1 cellular context compared by ENCODE assay signal in the genomic region with DNA sequence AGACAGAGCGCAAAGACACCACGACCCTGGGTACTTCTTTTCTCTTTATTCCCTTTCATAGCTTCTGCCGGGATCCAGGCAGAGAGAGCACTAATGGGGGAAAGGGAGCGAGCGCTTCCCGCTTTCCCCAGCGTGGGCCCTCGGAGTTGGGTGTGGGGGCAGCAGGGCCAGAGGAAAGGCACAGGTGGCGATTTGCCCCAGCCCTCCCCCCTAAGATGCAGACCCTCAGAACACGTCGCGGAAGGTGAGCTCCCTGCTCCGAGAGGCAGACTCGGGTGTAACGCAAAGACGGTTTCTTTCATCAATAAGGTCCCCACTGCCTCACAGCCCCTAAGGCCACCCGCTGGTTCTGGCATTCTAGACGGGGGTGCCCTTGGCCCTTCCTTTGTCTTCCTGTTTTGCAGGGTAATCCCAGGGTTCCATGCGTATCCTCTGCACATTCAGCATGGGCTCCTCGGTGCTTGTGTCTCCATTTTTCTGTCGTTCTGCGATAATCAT.
TF ChIP-seq lines count a peak whose summit lies in the region.

No MANE protein-coding gene starts in this region.

TF ChIP-seq in neural cell, 6 proteins besides CTCF, POLR2A, EP300 and RAD21 (continued from another document):
- TF ChIP-seq EZH2 (IDR thresholded peaks at IDR 0.05; ENCODE audit: borderline replicate concordance, insufficient read depth, low read length, poor library complexity, severe bottlenecking), result no peak
